ENCODE assay signal across 8 cellular contexts in genomic region chr1:67646145-67647035, GRCh38. TPM values are rescaled to one million over a fixed set of nuclear protein-coding genes. Genes with fewer than 3 reads are reported as not detected.
DNase-seq lines count a peak whose midpoint lies in the region; ATAC-seq, FAIRE-seq and TF ChIP-seq lines count a peak whose summit lies in the region.

No MANE protein-coding gene starts in this region.

- TF ChIP-seq CTCF in fibroblast of lung (conservative IDR thresholded peaks at IDR 0.05 in 1 of 2, IDR thresholded peaks at IDR 0.05 in 1 of 2; ENCODE audit: low read depth in 1 of 2, low read length in 2 of 2): no peak

- H3K79me2 ChIP-seq in fibroblast of lung (ENCODE audit: control insufficient read depth, insufficient read depth, low read length): no peaks in the 10 kb centered on the region

- no peak overlapping the region for H2AFZ ChIP-seq in fibroblast of lung (ENCODE audit: low read length)

- H3K4me1 ChIP-seq in HUES6 (ENCODE audit: control insufficient read depth, insufficient read depth, low read length) (peaks cover 18% of the 10 kb centered on the region), fibroblast of lung (ENCODE audit: control insufficient read depth, extremely low read depth, insufficient read depth, low read length) (peaks cover 13% of the 10 kb centered on the region), small intestine (ENCODE audit: control insufficient read depth in 2 of 2, insufficient read depth in 1 of 2, low read depth in 1 of 2, low read length in 1 of 2) (peaks cover 5 to 13% of the 10 kb centered on the region in 2 donors)

- H3K4me3 ChIP-seq in HUES6 (ENCODE audit: low read depth, low read length) (no peak overlapping the region), fibroblast of lung (replicated peaks in 1 of 4; ENCODE audit: control extremely low read depth in 1 of 4, insufficient read depth in 1 of 4, low read depth in 3 of 4, low read length in 4 of 4) (no peak overlapping the region), small intestine (ENCODE audit: low read depth in 1 of 2, low read length in 2 of 2) (no peak overlapping the region)

- peak overlapping the region; percentile 0 for H3K9ac ChIP-seq in HUES6 (ENCODE audit: low read length)
- no peak overlapping the region for H3K9ac ChIP-seq in fibroblast of lung (ENCODE audit: insufficient read depth, low read length)

- no peak overlapping the region for H3K4me2 ChIP-seq in fibroblast of lung (ENCODE audit: extremely low read depth, insufficient read depth, low read length)

- no peak for FAIRE-seq in small intestine (lab: Jason Lieb, UNC)

- peak; percentile 83 for DNase-seq in NCI-H748 (lab: John Stamatoyannopoulos, UW; ENCODE audit: unreplicated experiment)
- DNase-seq in fibroblast of lung (ENCODE audit: low read depth in 2 of 2): peak; percentile 26 to 64
- peak; percentile 50 for DNase-seq in small intestine
- no peak for DNase-seq in stimulated activated CD8-positive, alpha-beta memory T cell treated with anti-CD3 and anti-CD28 coated beads, Interleukin-4, amount 100 ng/mL, for 48 hours
- no peak for DNase-seq in germinal center (ENCODE audit: low spot score)

- H4K20me1 ChIP-seq in fibroblast of lung (ENCODE audit: control insufficient read depth, extremely low read depth, insufficient read depth, low read length): no peaks in the 10 kb centered on the region

- H3K27me3 ChIP-seq in HUES6 (ENCODE audit: control insufficient read depth, insufficient read depth, low read length) (no peaks in the 10 kb centered on the region), fibroblast of lung (ENCODE audit: control insufficient read depth, insufficient read depth, low read length) (no peaks in the 10 kb centered on the region), small intestine (ENCODE audit: control insufficient read depth in 2 of 2, insufficient read depth in 2 of 2, low read length in 2 of 2) (no peaks in the 10 kb centered on the region)

- WGBS in small intestine, 3 donors: 33 to 54% (median 48%) methylated on average over 3 of the region's 3 CpGs

- H3K27ac ChIP-seq in HUES6 (ENCODE audit: low read depth, low read length): no peak overlapping the region
- H3K27ac ChIP-seq in fibroblast of lung (ENCODE audit: insufficient read depth, low read length): peak overlapping the region; percentile 9
- H3K27ac ChIP-seq in small intestine (ENCODE audit: low read depth in 1 of 2, low read length in 1 of 2): peak overlapping the region; percentile 5 to 65

- H3K9me3 ChIP-seq in HUES6 (ENCODE audit: control insufficient read depth, insufficient read depth, low read depth, low read length): no peaks in the 10 kb centered on the region
- no peaks in the 10 kb centered on the region for H3K9me3 ChIP-seq in fibroblast of lung (ENCODE audit: control insufficient read depth, insufficient read depth, low read depth, low read length)
- no peaks in the 10 kb centered on the region for H3K9me3 ChIP-seq in small intestine (ENCODE audit: control insufficient read depth, low read depth)

- H3K36me3 ChIP-seq in HUES6 (ENCODE audit: control insufficient read depth, insufficient read depth, low read length) (no peaks in the 10 kb centered on the region), fibroblast of lung (ENCODE audit: control insufficient read depth, insufficient read depth, low read length) (no peaks in the 10 kb centered on the region), small intestine (ENCODE audit: control insufficient read depth in 2 of 2, insufficient read depth in 2 of 2, low read length in 2 of 2) (no peaks in the 10 kb centered on the region)

- ATAC-seq in HG03175 (IDR thresholded peaks at IDR 0.05; ENCODE audit: unreplicated experiment) (no peak), HG02798 (IDR thresholded peaks at IDR 0.05; ENCODE audit: poor library complexity, unreplicated experiment) (no peak)

RNA-seq across cellular contexts. Expression of gene GADD45A, which starts 38.6 kb away (rescaled TPM):
- 70.1 and 133 TPM in 2 replicates for total RNA-seq in fibroblast of lung
- polyA plus RNA-seq in fibroblast of lung (41.7 and 63.3 TPM in 2 replicates), small intestine (10 to 100 TPM; 31.2 to 76.3 (median 64.8) TPM)
- 56.4 and 92.1 TPM in 2 replicates for polyA plus RNA-seq in fibroblast of lung (2012)
- 7.9 and 15.2 TPM in 2 replicates for polyA minus RNA-seq in fibroblast of lung (ENCODE audit: low replicate concordance)

Comparison
In these comparisons a context has a peak if more than half of its experiments do, and no peak if none do; other contexts are left out.
1. DNase-seq: peak in NCI-H748 (single experiment), fibroblast of lung (2 of 2) and small intestine (single experiment); none in stimulated activated CD8-positive, alpha-beta memory T cell treated with anti-CD3 and anti-CD28 coated beads, Interleukin-4, amount 100 ng/mL, for 48 hours (single experiment) and germinal center (single experiment).